8 cellular contexts compared by ENCODE assay signal in the genomic region with DNA sequence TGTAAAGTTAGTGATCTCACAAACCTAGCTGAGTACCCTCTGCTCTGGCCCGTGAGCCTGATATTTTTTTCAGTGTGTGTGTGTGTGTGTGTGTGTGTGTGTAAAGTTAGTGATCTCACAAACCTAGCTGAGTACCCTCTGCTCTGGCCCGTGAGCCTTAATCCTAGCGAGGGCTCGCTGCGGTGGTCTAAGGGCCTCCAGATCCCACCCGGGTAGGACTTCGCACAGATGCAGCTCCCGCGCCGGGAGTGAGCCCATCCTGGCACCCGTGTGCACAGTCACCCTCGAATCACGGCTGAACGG. TPM values are rescaled to one million over a fixed set of nuclear protein-coding genes. Genes with fewer than 3 reads are reported as not detected.
A peak's percentile ranks its signal among the peaks of the same experiment; 100 is the strongest.
DNase-seq lines count a peak whose midpoint lies in the region; ATAC-seq, FAIRE-seq and TF ChIP-seq lines count a peak whose summit lies in the region.
"Not testable (repeated sequence)": the region's sequence is repeated elsewhere in the genome, so short reads cannot be mapped to it uniquely, and the experiment has no call there.

No MANE protein-coding gene starts in this region.

- POLR2A ChIA-PET in CD8-positive, alpha-beta T cell (lab: Charles Lee) = interaction anchor here (0.9 to 1.7 kb wide), 9 partner anchors 9 to 251 kb away, joined by 3 to 11 read pairs (median 3); partner anchors contain the start of genes FBXO45, RNF168, UBXN7 and WDR53
- POLR2A ChIA-PET in activated naive CD8-positive, alpha-beta T cell treated with anti-CD3 and anti-CD28 coated beads, Interleukin-2, amount 10 ng/mL, durations not matched to agents 7 days and 5 days (lab: Charles Lee) = interaction anchor here (0.6 to 3.1 kb wide), 21 partner anchors 9 to 625 kb away, joined by 3 to 26 read pairs (median 5); partner anchors contain the start of genes CEP19, FBXO45, NCBP2 and PCYT1A

- H3K4me1 Mint-ChIP-seq in CD8-positive, alpha-beta T cell (ENCODE audit: low read depth) = peaks cover 15% of the 10 kb centered on the region
- H3K4me1 Mint-ChIP-seq in activated naive CD8-positive, alpha-beta T cell treated with anti-CD3 and anti-CD28 coated beads, Interleukin-2, amount 10 ng/mL, durations not matched to agents 7 days and 5 days = not testable (repeated sequence)

- peak overlapping the region; percentile 89 for H3K27ac ChIP-seq in CD8-positive, alpha-beta T cell (ENCODE audit: low read depth, low read length)
- peak overlapping the region; percentile 85 for H3K27ac ChIP-seq in SJSA1
- H3K27ac ChIP-seq in pancreas = peak overlapping the region; percentile 72 to 91 (median 88)
- H3K27ac ChIP-seq in thoracic aorta = peak overlapping the region; percentile 79 to 85

- H3K27me3 Mint-ChIP-seq in CD8-positive, alpha-beta T cell (ENCODE audit: low read depth); activated naive CD8-positive, alpha-beta T cell treated with anti-CD3 and anti-CD28 coated beads, Interleukin-2, amount 10 ng/mL, durations not matched to agents 7 days and 5 days: not testable (repeated sequence)

- not testable (repeated sequence) for FAIRE-seq in pancreas (lab: Jason Lieb, UNC)

- H3K27ac Mint-ChIP-seq in CD8-positive, alpha-beta T cell = peak overlapping the region; percentile 94
- peak overlapping the region; percentile 97 for H3K27ac Mint-ChIP-seq in activated naive CD8-positive, alpha-beta T cell treated with anti-CD3 and anti-CD28 coated beads, Interleukin-2, amount 10 ng/mL, durations not matched to agents 7 days and 5 days

- peak overlapping the region; percentile 92 for H3K4me3 Mint-ChIP-seq in CD8-positive, alpha-beta T cell
- H3K4me3 Mint-ChIP-seq in activated naive CD8-positive, alpha-beta T cell treated with anti-CD3 and anti-CD28 coated beads, Interleukin-2, amount 10 ng/mL, durations not matched to agents 7 days and 5 days = peak overlapping the region; percentile 93

- not testable (repeated sequence) for H3K9me3 ChIP-seq in CD8-positive, alpha-beta T cell (ENCODE audit: low read length); SJSA1 (replicated peaks); pancreas; thoracic aorta

- not testable (repeated sequence) for TF ChIP-seq CTCF in CD8-positive, alpha-beta T cell (IDR thresholded peaks at IDR 0.05); epithelial cell of esophagus (IDR thresholded peaks at IDR 0.05; ENCODE audit: insufficient read depth, low read depth, low read length, missing control alignments); kidney epithelial cell (IDR thresholded peaks at IDR 0.05; ENCODE audit: insufficient read depth, low read length, poor library complexity, severe bottlenecking); pancreas (IDR thresholded peaks at IDR 0.05); thoracic aorta (IDR thresholded peaks at IDR 0.05)

- not testable (repeated sequence) for H3K27me3 ChIP-seq in CD8-positive, alpha-beta T cell (ENCODE audit: insufficient read depth, low read length); SJSA1 (replicated peaks); kidney epithelial cell (ENCODE audit: control insufficient read depth, insufficient read depth, low read length); pancreas; thoracic aorta (replicated peaks; ENCODE audit: insufficient read depth)

- intact Hi-C loops in CD8-positive, alpha-beta T cell (cut with DNase I, micrococcal nuclease) = loop anchor here (5.0 kb wide), 2 partner anchors 40 to 60 kb away; no protein-coding TSS in a partner anchor
- intact Hi-C loops in pancreas (cut with DNase I) = not testable (repeated sequence)

- not testable (repeated sequence) for H3K36me3 ChIP-seq in CD8-positive, alpha-beta T cell (ENCODE audit: insufficient read depth, low read length); kidney epithelial cell (ENCODE audit: control insufficient read depth, insufficient read depth, low read length); pancreas; thoracic aorta
- peaks cover 10% of the 10 kb centered on the region for H3K36me3 ChIP-seq in SJSA1

- 0% methylated on average over 13 of the region's 14 CpGs for WGBS in pancreas, 2 donors

- peak in 1 of 7 experiments; percentile 73 for DNase-seq in CD8-positive, alpha-beta T cell
- not testable (repeated sequence) for DNase-seq in SJSA1 (ENCODE audit: low read depth in 1 of 2, low spot score in 2 of 2); activated naive CD8-positive, alpha-beta T cell treated with anti-CD3 and anti-CD28 coated beads, Interleukin-2, amount 10 ng/mL, durations not matched to agents 7 days and 5 days; epithelial cell of esophagus (ENCODE audit: low read depth); kidney epithelial cell (ENCODE audit: low read depth); thoracic aorta (ENCODE audit: low spot score)
- DNase-seq in pancreas = peak in 1 of 6 donors; percentile 24

- H3K4me1 ChIP-seq in CD8-positive, alpha-beta T cell (ENCODE audit: insufficient read depth, low read length); SJSA1 (replicated peaks); pancreas; thoracic aorta (ENCODE audit: control insufficient read depth in 1 of 2, low read depth in 2 of 2): not testable (repeated sequence)

- not testable (repeated sequence) for ATAC-seq in CD8-positive, alpha-beta T cell; pancreas; thoracic aorta (ENCODE audit: insufficient number of reproducible peaks, low FRiP score, low read depth)
- peak; percentile 40 for ATAC-seq in HG03025 (IDR thresholded peaks at IDR 0.05; ENCODE audit: low FRiP score, unreplicated experiment)
- ATAC-seq in activated naive CD8-positive, alpha-beta T cell treated with anti-CD3 and anti-CD28 coated beads, Interleukin-2, amount 10 ng/mL, durations not matched to agents 7 days and 5 days (ENCODE audit: low read depth) = peak; percentile 67

- CTCF ChIA-PET in CD8-positive, alpha-beta T cell (lab: Charles Lee) = interaction anchor here (1.4 kb wide), 1 partner anchor 29 kb away, joined by 3 read pairs; no protein-coding TSS in a partner anchor

- not testable (repeated sequence) for H3K36me3 Mint-ChIP-seq in CD8-positive, alpha-beta T cell; activated naive CD8-positive, alpha-beta T cell treated with anti-CD3 and anti-CD28 coated beads, Interleukin-2, amount 10 ng/mL, durations not matched to agents 7 days and 5 days

- H3K9me3 Mint-ChIP-seq in CD8-positive, alpha-beta T cell; activated naive CD8-positive, alpha-beta T cell treated with anti-CD3 and anti-CD28 coated beads, Interleukin-2, amount 10 ng/mL, durations not matched to agents 7 days and 5 days: not testable (repeated sequence)

- peak overlapping the region; percentile 79 for H3K4me3 ChIP-seq in CD8-positive, alpha-beta T cell (ENCODE audit: low read depth, low read length)
- H3K4me3 ChIP-seq in SJSA1 (peak overlapping the region; percentile 67), epithelial cell of esophagus (ENCODE audit: low read length) (peak overlapping the region; percentile 82), kidney epithelial cell (ENCODE audit: low read depth, low read length) (peak overlapping the region; percentile 79), pancreas (peak overlapping the region; percentile 77 to 93 (median 86)), thoracic aorta (peak overlapping the region; percentile 91)

RNA-seq across cellular contexts. Expression of gene DYNLT2B, which starts 0.7 kb away (rescaled TPM):
- 1 to 10 TPM; 1.1 to 3.0 TPM for total RNA-seq in CD8-positive, alpha-beta T cell
- total RNA-seq in SJSA1 (2014; rRNA removed; shearing (Covaris generic)) = 20.5 and 24.2 TPM in 2 replicates
- 10 to 100 TPM; 15.4 to 18.9 TPM for total RNA-seq in activated naive CD8-positive, alpha-beta T cell treated with anti-CD3 and anti-CD28 coated beads, Interleukin-2, amount 10 ng/mL, durations not matched to agents 7 days and 5 days
- total RNA-seq in kidney epithelial cell (15.7 and 28.2 TPM in 2 replicates), pancreas (1 to 10 TPM; 2.2 to 4.0 (median 2.6) TPM), thoracic aorta (1 to 10 TPM in 1 of 2 donors, not detected in 1; 4.0 TPM)
- 10 to 100 TPM in 1 of 2 donors, 1 to 10 TPM in 1; 7.9 to 19.5 TPM for polyA plus RNA-seq in pancreas

RNA-seq across cellular contexts. Expression of gene TM4SF19, which starts 20.8 kb away (rescaled TPM):
- total RNA-seq in CD8-positive, alpha-beta T cell = not detected
- total RNA-seq in SJSA1 (2014; rRNA removed; shearing (Covaris generic)) = 0.19 and 5.0 TPM in 2 replicates
- total RNA-seq in activated naive CD8-positive, alpha-beta T cell treated with anti-CD3 and anti-CD28 coated beads, Interleukin-2, amount 10 ng/mL, durations not matched to agents 7 days and 5 days = 1 to 10 TPM; 2.6 to 3.8 TPM
- total RNA-seq in kidney epithelial cell = 3.5 and 7.8 TPM in 2 replicates
- total RNA-seq in pancreas = 1 to 10 TPM in 2 of 6 donors, not detected in 4; 1.9 to 2.4 TPM
- under 1 TPM in 1 of 2 donors, not detected in 1; 0.99 TPM for polyA plus RNA-seq in pancreas
- not detected for total RNA-seq in thoracic aorta

RNA-seq across cellular contexts. Expression of gene PCYT1A, which starts 29.8 kb away (rescaled TPM):
- 10 to 100 TPM; 47.9 to 48.8 TPM for total RNA-seq in CD8-positive, alpha-beta T cell
- total RNA-seq in SJSA1 (2014; rRNA removed; shearing (Covaris generic)) = 63.7 and 84.6 TPM in 2 replicates
- total RNA-seq in activated naive CD8-positive, alpha-beta T cell treated with anti-CD3 and anti-CD28 coated beads, Interleukin-2, amount 10 ng/mL, durations not matched to agents 7 days and 5 days = 10 to 100 TPM; 58.4 to 64.2 TPM
- 58.3 and 62.7 TPM in 2 replicates for total RNA-seq in kidney epithelial cell
- total RNA-seq in pancreas = 10 to 100 TPM; 14.1 to 26.0 (median 18.1) TPM
- 10 to 100 TPM; 15.7 to 16.8 TPM for polyA plus RNA-seq in pancreas
- 100 to 1,000 TPM in 1 of 2 donors, 10 to 100 TPM in 1; 64.7 to 102 TPM for total RNA-seq in thoracic aorta
